1 cellular context compared by ENCODE assay signal in genomic region chr3:182487048-182487447, GRCh38.
TF ChIP-seq lines count a peak whose summit lies in the region.

No MANE protein-coding gene starts in this region.

TF ChIP-seq in HEK293, 187 proteins besides CTCF, POLR2A, EP300 and RAD21 (continued from another document):
- TF ChIP-seq, protein P1, sequence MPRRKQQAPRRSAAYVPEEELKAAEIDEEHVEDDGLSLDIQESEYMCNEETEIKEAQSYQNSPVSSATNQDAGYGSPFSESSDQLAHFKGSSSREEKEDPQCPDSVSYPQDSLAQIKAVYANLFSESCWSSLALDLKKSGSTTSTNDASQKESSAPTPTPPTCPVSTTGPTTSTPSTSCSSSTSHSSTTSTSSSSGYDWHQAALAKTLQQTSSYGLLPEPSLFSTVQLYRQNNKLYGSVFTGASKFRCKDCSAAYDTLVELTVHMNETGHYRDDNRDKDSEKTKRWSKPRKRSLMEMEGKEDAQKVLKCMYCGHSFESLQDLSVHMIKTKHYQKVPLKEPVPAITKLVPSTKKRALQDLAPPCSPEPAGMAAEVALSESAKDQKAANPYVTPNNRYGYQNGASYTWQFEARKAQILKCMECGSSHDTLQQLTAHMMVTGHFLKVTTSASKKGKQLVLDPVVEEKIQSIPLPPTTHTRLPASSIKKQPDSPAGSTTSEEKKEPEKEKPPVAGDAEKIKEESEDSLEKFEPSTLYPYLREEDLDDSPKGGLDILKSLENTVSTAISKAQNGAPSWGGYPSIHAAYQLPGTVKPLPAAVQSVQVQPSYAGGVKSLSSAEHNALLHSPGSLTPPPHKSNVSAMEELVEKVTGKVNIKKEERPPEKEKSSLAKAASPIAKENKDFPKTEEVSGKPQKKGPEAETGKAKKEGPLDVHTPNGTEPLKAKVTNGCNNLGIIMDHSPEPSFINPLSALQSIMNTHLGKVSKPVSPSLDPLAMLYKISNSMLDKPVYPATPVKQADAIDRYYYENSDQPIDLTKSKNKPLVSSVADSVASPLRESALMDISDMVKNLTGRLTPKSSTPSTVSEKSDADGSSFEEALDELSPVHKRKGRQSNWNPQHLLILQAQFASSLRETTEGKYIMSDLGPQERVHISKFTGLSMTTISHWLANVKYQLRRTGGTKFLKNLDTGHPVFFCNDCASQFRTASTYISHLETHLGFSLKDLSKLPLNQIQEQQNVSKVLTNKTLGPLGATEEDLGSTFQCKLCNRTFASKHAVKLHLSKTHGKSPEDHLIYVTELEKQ (tag by site-specific recombination; IDR thresholded peaks at IDR 0.05; ENCODE audit: borderline replicate concordance), result peak; percentile 65; the same call in 1 of the 2 replicates
- TF ChIP-seq OSR2 (tag by site-specific recombination; IDR thresholded peaks at IDR 0.05), result peak; percentile 72; the same call in 1 of the 2 replicates
- TF ChIP-seq WT1 (tag by site-specific recombination; IDR thresholded peaks at IDR 0.05), result peak; percentile 83
- TF ChIP-seq, protein P2, sequence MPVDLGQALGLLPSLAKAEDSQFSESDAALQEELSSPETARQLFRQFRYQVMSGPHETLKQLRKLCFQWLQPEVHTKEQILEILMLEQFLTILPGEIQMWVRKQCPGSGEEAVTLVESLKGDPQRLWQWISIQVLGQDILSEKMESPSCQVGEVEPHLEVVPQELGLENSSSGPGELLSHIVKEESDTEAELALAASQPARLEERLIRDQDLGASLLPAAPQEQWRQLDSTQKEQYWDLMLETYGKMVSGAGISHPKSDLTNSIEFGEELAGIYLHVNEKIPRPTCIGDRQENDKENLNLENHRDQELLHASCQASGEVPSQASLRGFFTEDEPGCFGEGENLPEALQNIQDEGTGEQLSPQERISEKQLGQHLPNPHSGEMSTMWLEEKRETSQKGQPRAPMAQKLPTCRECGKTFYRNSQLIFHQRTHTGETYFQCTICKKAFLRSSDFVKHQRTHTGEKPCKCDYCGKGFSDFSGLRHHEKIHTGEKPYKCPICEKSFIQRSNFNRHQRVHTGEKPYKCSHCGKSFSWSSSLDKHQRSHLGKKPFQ (tag by site-specific recombination; IDR thresholded peaks at IDR 0.05), result peak; percentile 41; the same call in 1 of the 2 replicates
- TF ChIP-seq, protein P3, sequence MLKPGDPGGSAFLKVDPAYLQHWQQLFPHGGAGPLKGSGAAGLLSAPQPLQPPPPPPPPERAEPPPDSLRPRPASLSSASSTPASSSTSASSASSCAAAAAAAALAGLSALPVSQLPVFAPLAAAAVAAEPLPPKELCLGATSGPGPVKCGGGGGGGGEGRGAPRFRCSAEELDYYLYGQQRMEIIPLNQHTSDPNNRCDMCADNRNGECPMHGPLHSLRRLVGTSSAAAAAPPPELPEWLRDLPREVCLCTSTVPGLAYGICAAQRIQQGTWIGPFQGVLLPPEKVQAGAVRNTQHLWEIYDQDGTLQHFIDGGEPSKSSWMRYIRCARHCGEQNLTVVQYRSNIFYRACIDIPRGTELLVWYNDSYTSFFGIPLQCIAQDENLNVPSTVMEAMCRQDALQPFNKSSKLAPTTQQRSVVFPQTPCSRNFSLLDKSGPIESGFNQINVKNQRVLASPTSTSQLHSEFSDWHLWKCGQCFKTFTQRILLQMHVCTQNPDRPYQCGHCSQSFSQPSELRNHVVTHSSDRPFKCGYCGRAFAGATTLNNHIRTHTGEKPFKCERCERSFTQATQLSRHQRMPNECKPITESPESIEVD (tag by site-specific recombination; IDR thresholded peaks at IDR 0.05), result peak; percentile 91
- TF ChIP-seq IKZF3 (tag by site-specific recombination; IDR thresholded peaks at IDR 0.05), result peak; percentile 52; the same call in 1 of the 2 replicates
- TF ChIP-seq KLF16 (tag by site-specific recombination; IDR thresholded peaks at IDR 0.05), result no peak
- TF ChIP-seq ZBTB8A (tag by site-specific recombination; IDR thresholded peaks at IDR 0.05), result 0 out of 2 replicates have a peak, but pooled peaks have one; percentile 10
- TF ChIP-seq ZNF843 (tag by site-specific recombination; IDR thresholded peaks at IDR 0.05), result peak; percentile 77
- peak; percentile 91 for TF ChIP-seq KLF10 (tag by site-specific recombination; IDR thresholded peaks at IDR 0.05)
- TF ChIP-seq, protein P4, sequence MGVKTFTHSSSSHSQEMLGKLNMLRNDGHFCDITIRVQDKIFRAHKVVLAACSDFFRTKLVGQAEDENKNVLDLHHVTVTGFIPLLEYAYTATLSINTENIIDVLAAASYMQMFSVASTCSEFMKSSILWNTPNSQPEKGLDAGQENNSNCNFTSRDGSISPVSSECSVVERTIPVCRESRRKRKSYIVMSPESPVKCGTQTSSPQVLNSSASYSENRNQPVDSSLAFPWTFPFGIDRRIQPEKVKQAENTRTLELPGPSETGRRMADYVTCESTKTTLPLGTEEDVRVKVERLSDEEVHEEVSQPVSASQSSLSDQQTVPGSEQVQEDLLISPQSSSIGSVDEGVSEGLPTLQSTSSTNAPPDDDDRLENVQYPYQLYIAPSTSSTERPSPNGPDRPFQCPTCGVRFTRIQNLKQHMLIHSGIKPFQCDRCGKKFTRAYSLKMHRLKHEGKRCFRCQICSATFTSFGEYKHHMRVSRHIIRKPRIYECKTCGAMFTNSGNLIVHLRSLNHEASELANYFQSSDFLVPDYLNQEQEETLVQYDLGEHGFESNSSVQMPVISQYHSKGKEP (tag by site-specific recombination; IDR thresholded peaks at IDR 0.05), result peak; percentile 84
- no peak for TF ChIP-seq ZNF132 (tag by site-specific recombination; IDR thresholded peaks at IDR 0.05; ENCODE audit: borderline replicate concordance)
- peak; percentile 35; the same call in 1 of the 2 replicates for TF ChIP-seq KLF1 (tag by site-specific recombination; IDR thresholded peaks at IDR 0.05)
